In the genomic region with DNA sequence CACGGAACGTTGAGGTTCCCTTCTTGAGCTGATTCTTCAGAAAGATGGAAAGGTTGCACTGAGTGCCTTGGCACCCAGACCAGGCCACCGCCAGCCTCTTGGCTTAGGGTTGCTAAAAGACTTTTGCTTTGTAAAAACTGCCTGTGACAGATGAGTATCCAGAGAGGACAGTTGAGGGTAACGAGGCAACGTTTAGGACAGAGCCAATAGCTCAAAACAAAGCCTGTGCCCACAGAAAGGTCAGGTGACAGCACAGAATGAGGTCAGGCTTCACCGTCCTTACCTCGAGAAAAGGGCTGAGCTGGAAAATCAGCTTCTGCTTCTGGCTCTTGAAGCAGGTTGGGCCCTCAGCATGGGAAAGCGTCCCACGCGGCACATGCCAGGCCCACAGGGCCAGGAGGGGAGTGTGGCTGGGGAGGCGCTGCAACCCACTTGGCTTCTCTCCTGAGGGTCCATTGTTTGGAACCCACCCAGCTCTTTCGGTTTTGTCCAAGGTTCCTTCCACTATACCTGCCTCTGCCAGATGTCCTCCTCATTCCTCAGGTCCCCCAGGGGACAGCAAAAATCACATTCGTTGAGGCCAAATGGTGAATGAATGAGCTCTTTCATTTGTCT, we compare ENCODE assay signal across 20 cellular contexts.
"Had no signal": no experiment of that assay in that cellular context is flagged by ENCODE, and none has a peak within 500 bp of the region (broad histone marks: within the 10 kb centered on the region; RNA-seq: fewer than 3 reads in every experiment).

No MANE protein-coding gene starts in this region.

- H3K27ac ChIP-seq: SJSA1 had no signal

- H3K4me3 ChIP-seq: SJSA1 had no signal

- DNase-seq: activated CD4-positive, alpha-beta T cell treated with anti-CD3 and anti-CD28 coated beads for 4 hours; activated CD8-positive, alpha-beta T cell treated with anti-CD3 and anti-CD28 coated beads for 36 hours; activated gamma-delta T cell; activated naive CD4-positive, alpha-beta T cell treated with anti-CD3 and anti-CD28 coated beads for 36 hours; activated T-cell treated with anti-CD3 and anti-CD28 coated beads, Interleukin-2, amount 50 U/mL, for 24 hours; amygdala; Karpas-422; MM.1S; NCI-H1105; NCI-H1436; NCI-H1694 treated with DMSO at 0.1 percent for 48 hours; NCI-H2029 treated with DMSO at 0.1 percent for 48 hours; NCI-H446; NCI-H524; PC-3; SHP77; SW 1271 had no signal

- H3K27me3 ChIP-seq: SJSA1 had no signal

- ATAC-seq: activated CD4-positive, CD25-positive, alpha-beta regulatory T cell treated with anti-CD3 and anti-CD28 coated beads, Interleukin-2, amount 50 U/mL, for 24 hours; activated CD8-positive, alpha-beta T cell treated with anti-CD3 and anti-CD28 coated beads for 36 hours; PC-3; SK-N-SH treated with all-trans-retinoic acid at 6 μM for 48 hours had no signal
